In the genomic region with DNA sequence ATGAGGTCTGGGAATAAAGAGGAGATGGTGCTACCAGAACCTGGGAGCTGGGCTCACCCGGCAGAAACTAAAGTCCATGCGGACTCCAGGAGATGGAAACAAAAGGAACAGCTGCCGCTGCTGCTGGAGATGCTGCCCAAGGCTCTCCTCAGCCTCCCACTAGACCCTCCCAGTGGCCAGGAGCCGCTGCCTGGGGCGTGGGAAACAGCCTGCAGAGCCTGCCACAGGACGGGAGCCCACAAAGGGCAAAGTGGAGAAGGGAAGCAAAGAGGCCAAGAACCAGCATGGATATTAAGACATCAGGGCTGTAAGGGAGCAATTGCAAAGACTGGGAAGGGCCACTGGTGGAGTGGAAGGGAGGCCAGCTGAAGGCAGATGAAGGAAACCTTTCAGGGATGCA, we compare ENCODE assay signal across 23 cellular contexts.
"Had no signal": no experiment of that assay in that cellular context is flagged by ENCODE, and none has a peak within 500 bp of the region (broad histone marks: within the 10 kb centered on the region; RNA-seq: fewer than 3 reads in every experiment).

No MANE protein-coding gene starts in this region.

- H3K4me3 Mint-ChIP-seq: endodermal cell, immature natural killer cell had no signal

- H3K36me3 ChIP-seq: heart left ventricle, right atrium auricular region, spleen had no signal

- H3K9me3 ChIP-seq: right atrium auricular region had no signal

- ATAC-seq: activated naive CD4-positive, alpha-beta T cell treated with anti-CD3 and anti-CD28 coated beads, Interleukin-2, amount 50 U/mL, for 72 hours; esophagus mucosa; heart left ventricle; naive thymus-derived CD8-positive, alpha-beta T cell had no signal

- H3K27ac Mint-ChIP-seq: activated naive CD4-positive, alpha-beta T cell treated with anti-CD3 and anti-CD28 coated beads, Interleukin-2, amount 50 U/mL, for 72 hours; endodermal cell; immature natural killer cell had no signal

- DNase-seq: activated CD4-positive, alpha-beta T cell treated with anti-CD3 and anti-CD28 coated beads for 48 hours; activated CD4-positive, alpha-beta T cell treated with anti-CD3 and anti-CD28 coated beads, Interleukin-2, amount 50 U/mL, for 48 hours; activated naive CD4-positive, alpha-beta T cell; activated T-cell treated with anti-CD3 and anti-CD28 coated beads, Interleukin-2, amount 50 U/mL, for 48 hours; amniotic stem cell; caudate nucleus; endodermal cell; foreskin fibroblast; heart left ventricle; hypothalamus; immature natural killer cell; kidney; left colon; mammary epithelial cell; naive thymus-derived CD8-positive, alpha-beta T cell; spleen; stimulated activated naive CD4-positive, alpha-beta T cell treated with Interleukin-2 at 50 U/mL for 16 hours; T-helper 9 cell; trophoblast cell had no signal

- H3K27ac ChIP-seq: heart left ventricle, right atrium auricular region, spleen, VCaP had no signal

- H3K27me3 Mint-ChIP-seq: naive thymus-derived CD8-positive, alpha-beta T cell had no signal

- H3K9me3 Mint-ChIP-seq: immature natural killer cell had no signal

- H3K4me3 ChIP-seq: heart left ventricle, right atrium auricular region, spleen had no signal

- H3K27me3 ChIP-seq: heart left ventricle, right atrium auricular region, spleen had no signal
